Comparison of ENCODE assay signal across 1 cellular context in genomic region chr17:50471009-50471905, GRCh38.
TF ChIP-seq lines count a peak whose summit lies in the region.

No MANE protein-coding gene starts in this region.

TF ChIP-seq in HepG2, 621 proteins besides CTCF, POLR2A, EP300 and RAD21:
- TF ChIP-seq KLF13 (CRISPR knock-in tag; IDR thresholded peaks at IDR 0.05) = no peak
- no peak for TF ChIP-seq KLF6 (CRISPR knock-in tag; IDR thresholded peaks at IDR 0.05)
- TF ChIP-seq ZNF615 (CRISPR knock-in tag; IDR thresholded peaks at IDR 0.05; ENCODE audit: borderline replicate concordance) = no peak
- no peak for TF ChIP-seq NFKBIZ (CRISPR knock-in tag; IDR thresholded peaks at IDR 0.05)
- no peak for TF ChIP-seq ZNF432 (CRISPR knock-in tag; IDR thresholded peaks at IDR 0.05; ENCODE audit: borderline replicate concordance)
- TF ChIP-seq STAT6 (CRISPR knock-in tag; IDR thresholded peaks at IDR 0.05; ENCODE audit: borderline replicate concordance) = no peak
- no peak for TF ChIP-seq YEATS4 (CRISPR knock-in tag; IDR thresholded peaks at IDR 0.05; ENCODE audit: borderline replicate concordance)
- TF ChIP-seq ATF3 (CRISPR knock-in tag; IDR thresholded peaks at IDR 0.05) = no peak
- TF ChIP-seq SOX13 (IDR thresholded peaks at IDR 0.05) = no peak
- no peak for TF ChIP-seq SOX13 (CRISPR knock-in tag; conservative IDR thresholded peaks at IDR 0.05 in 1 of 2, IDR thresholded peaks at IDR 0.05 in 1 of 2)
- no peak for TF ChIP-seq MLXIP (CRISPR knock-in tag; IDR thresholded peaks at IDR 0.05; ENCODE audit: borderline replicate concordance)
- TF ChIP-seq MIER3 (CRISPR knock-in tag; IDR thresholded peaks at IDR 0.05; ENCODE audit: borderline replicate concordance) = no peak
- no peak for TF ChIP-seq BRF2 (CRISPR knock-in tag; IDR thresholded peaks at IDR 0.05)
- TF ChIP-seq ZNF121 (CRISPR knock-in tag; IDR thresholded peaks at IDR 0.05) = no peak
- no peak for TF ChIP-seq YY1 (IDR thresholded peaks at IDR 0.05; ENCODE audit: insufficient read depth, insufficient replicate concordance, low read depth, low read length)
